Comparison of ENCODE assay signal across 27 cellular contexts in the genomic region with DNA sequence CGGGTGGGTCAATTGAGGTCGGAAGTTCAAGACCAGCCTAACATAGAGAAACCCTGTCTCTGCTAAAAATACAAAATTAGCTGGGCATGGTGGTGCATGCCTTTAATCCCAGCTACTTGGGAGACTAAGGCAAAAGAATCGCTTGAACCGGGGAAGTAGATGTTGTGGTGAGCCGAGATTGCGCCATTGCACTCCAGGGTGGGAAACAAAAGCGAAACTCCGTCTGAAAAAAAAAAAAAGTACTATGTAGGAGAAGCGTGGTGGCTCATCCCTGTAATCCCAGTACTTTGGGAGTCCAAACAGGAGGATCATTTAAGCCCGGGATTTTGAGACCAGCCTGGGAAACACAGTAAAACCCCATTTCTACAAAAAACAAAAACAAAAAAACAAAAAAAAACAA. TPM values are rescaled to one million over a fixed set of nuclear protein-coding genes. Genes with fewer than 3 reads are reported as not detected.
DNase-seq lines count a peak whose midpoint lies in the region; ATAC-seq and TF ChIP-seq lines count a peak whose summit lies in the region.
"Had no signal": no experiment of that assay in that cellular context is flagged by ENCODE, and none has a peak within 500 bp of the region (broad histone marks: within the 10 kb centered on the region; RNA-seq: fewer than 3 reads in every experiment).

No MANE protein-coding gene starts in this region.

- peak overlapping the region in 1 of 2 experiments; percentile 74; a peak in 2 of 4 replicates for H3K27ac ChIP-seq in SK-N-SH (ENCODE audit: low read depth in 2 of 2, low read length in 1 of 2)
- H3K27ac ChIP-seq: SJCRH30 had no signal

- TF ChIP-seq CTCF in SK-N-SH (IDR thresholded peaks at IDR 0.05): no peak
- TF ChIP-seq CTCF in fibroblast of mammary gland (conservative IDR thresholded peaks at IDR 0.05; ENCODE audit: control insufficient read depth, insufficient read depth, low read depth, low read length): no peak

- no peaks in the 10 kb centered on the region for H4K20me1 ChIP-seq in SK-N-SH (ENCODE audit: insufficient read depth)

- CTCF ChIA-PET in SK-N-SH (lab: Yijun Ruan, JAX): no interaction called here

- no peak for TF ChIP-seq RAD21 in SK-N-SH (IDR thresholded peaks at IDR 0.05; ENCODE audit: low read length)

- H3K4me3 ChIP-seq in SK-N-SH (ENCODE audit: low read depth in 2 of 2, low read length in 1 of 2) (no peak overlapping the region), fibroblast of mammary gland (ENCODE audit: control insufficient read depth, low read depth, low read length) (no peak overlapping the region)
- H3K4me3 ChIP-seq: SJCRH30 had no signal

- no peak overlapping the region for H2AFZ ChIP-seq in SK-N-SH (ENCODE audit: low read depth)

- POLR2A ChIA-PET in SK-N-SH (lab: Yijun Ruan, JAX): no interaction called here

- H3K9me3 ChIP-seq in SK-N-SH: no peaks in the 10 kb centered on the region
- H3K9me3 ChIP-seq: SJCRH30 had no signal

- no peak for ATAC-seq in SK-N-SH treated with all-trans-retinoic acid at 6 μM for 48 hours
- ATAC-seq in GM19455 (IDR thresholded peaks at IDR 0.05; ENCODE audit: unreplicated experiment): no peak
- no peak for ATAC-seq in HG02981 (IDR thresholded peaks at IDR 0.05; ENCODE audit: unreplicated experiment)
- no peak for ATAC-seq in HG03520 (IDR thresholded peaks at IDR 0.05; ENCODE audit: unreplicated experiment)
- ATAC-seq: activated CD8-positive, alpha-beta memory T cell treated with anti-CD3 and anti-CD28 coated beads, Interleukin-2, amount 10 ng/mL, durations not matched to agents 7 days and 5 days; naive thymus-derived CD4-positive, alpha-beta T cell had no signal

- TF ChIP-seq EP300 in SK-N-SH (IDR thresholded peaks at IDR 0.05; ENCODE audit: borderline replicate concordance in 1 of 2, low read depth in 1 of 2, low read length in 1 of 2): no peak

- peaks cover 3 to 4% of the 10 kb centered on the region in 2 experiments; a peak in 2 of 4 replicates for H3K4me1 ChIP-seq in SK-N-SH (ENCODE audit: control insufficient read depth in 1 of 2, insufficient read depth in 2 of 2, low read depth in 1 of 2, low read length in 1 of 2)
- H3K4me1 ChIP-seq: SJCRH30 had no signal

- no peaks in the 10 kb centered on the region for H3K9me2 ChIP-seq in SK-N-SH

- H3F3A ChIP-seq in SK-N-SH (replicated peaks; ENCODE audit: insufficient read depth): peaks cover 3% of the 10 kb centered on the region

- no peak for DNase-seq in SK-N-SH
- peak; percentile 85 for DNase-seq in RPMI7951 (ENCODE audit: low read depth)
- peak; percentile 6 for DNase-seq in fibroblast of mammary gland (ENCODE audit: low read depth)
- no peak for DNase-seq in NCI-H1048 (lab: John Stamatoyannopoulos, UW)
- DNase-seq: 8988T; activated CD4-positive, CD25-positive, alpha-beta regulatory T cell treated with anti-CD3 and anti-CD28 coated beads, Interleukin-2, amount 50 U/mL, for 72 hours; activated CD8-positive, alpha-beta memory T cell treated with anti-CD3 and anti-CD28 coated beads, Interleukin-2, amount 10 ng/mL, durations not matched to agents 7 days and 5 days; activated effector memory CD4-positive, alpha-beta T cell treated with Interleukin-2 at 50 U/mL for 16 hours; central memory CD4-positive, alpha-beta T cell; effector CD8-positive, alpha-beta T cell; hippocampal formation; MM.1S; naive thymus-derived CD4-positive, alpha-beta T cell; NCI-H2029 treated with DMSO at 0.1 percent for 48 hours; NCI-H446 treated with DMSO at 0.1 percent for 48 hours; NK-92 treated with Interleukin-12 subunit alpha and Interleukin-12 subunit beta, amount 100 ng/mL, for 24 hours; posterior cingulate gyrus; SJCRH30; small intestine; stimulated activated CD4-positive, alpha-beta T cell treated with anti-CD3 and anti-CD28 coated beads, Interleukin-4, amount 100 ng/mL, for 4 hours; T-helper 9 cell had no signal

- H3K4me2 ChIP-seq in SK-N-SH: peak overlapping the region; percentile 23; the same call in 1 of the 2 replicates

- no peaks in the 10 kb centered on the region for H3K27me3 ChIP-seq in SK-N-SH (ENCODE audit: insufficient read depth)
- H3K27me3 ChIP-seq: SJCRH30 had no signal

- H3K36me3 ChIP-seq in SK-N-SH (replicated peaks in 1 of 2; ENCODE audit: control insufficient read depth in 1 of 2, insufficient read depth in 2 of 2, low read length in 1 of 2): no peaks in the 10 kb centered on the region
- H3K36me3 ChIP-seq: SJCRH30 had no signal

- no peak overlapping the region for H3K9ac ChIP-seq in SK-N-SH

- 71% methylated on average over 10 of the region's 10 CpGs for WGBS in SK-N-SH (ENCODE audit: low lambda C conversion rate)

- H3K79me2 ChIP-seq in SK-N-SH (ENCODE audit: insufficient read depth): no peaks in the 10 kb centered on the region

TF ChIP-seq in SK-N-SH, 30 proteins besides CTCF, POLR2A, EP300 and RAD21 (continues in another document):
- TF ChIP-seq RFX5 (IDR thresholded peaks at IDR 0.05; ENCODE audit: low read length) (no peak), NFIC (IDR thresholded peaks at IDR 0.05; ENCODE audit: borderline replicate concordance) (no peak), SIN3A (IDR thresholded peaks at IDR 0.05; ENCODE audit: borderline replicate concordance, low read depth, low read length) (no peak), JUND (IDR thresholded peaks at IDR 0.05) (no peak), ELF1 (IDR thresholded peaks at IDR 0.05) (no peak), TCF12 (IDR thresholded peaks at IDR 0.05) (no peak), YY1 (IDR thresholded peaks at IDR 0.05; ENCODE audit: low read depth) (no peak)
- TF ChIP-seq, protein P1, sequence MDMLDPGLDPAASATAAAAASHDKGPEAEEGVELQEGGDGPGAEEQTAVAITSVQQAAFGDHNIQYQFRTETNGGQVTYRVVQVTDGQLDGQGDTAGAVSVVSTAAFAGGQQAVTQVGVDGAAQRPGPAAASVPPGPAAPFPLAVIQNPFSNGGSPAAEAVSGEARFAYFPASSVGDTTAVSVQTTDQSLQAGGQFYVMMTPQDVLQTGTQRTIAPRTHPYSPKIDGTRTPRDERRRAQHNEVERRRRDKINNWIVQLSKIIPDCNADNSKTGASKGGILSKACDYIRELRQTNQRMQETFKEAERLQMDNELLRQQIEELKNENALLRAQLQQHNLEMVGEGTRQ (IDR thresholded peaks at IDR 0.05; ENCODE audit: borderline replicate concordance, low read depth, low read length): no peak
- TF ChIP-seq, protein P2, sequence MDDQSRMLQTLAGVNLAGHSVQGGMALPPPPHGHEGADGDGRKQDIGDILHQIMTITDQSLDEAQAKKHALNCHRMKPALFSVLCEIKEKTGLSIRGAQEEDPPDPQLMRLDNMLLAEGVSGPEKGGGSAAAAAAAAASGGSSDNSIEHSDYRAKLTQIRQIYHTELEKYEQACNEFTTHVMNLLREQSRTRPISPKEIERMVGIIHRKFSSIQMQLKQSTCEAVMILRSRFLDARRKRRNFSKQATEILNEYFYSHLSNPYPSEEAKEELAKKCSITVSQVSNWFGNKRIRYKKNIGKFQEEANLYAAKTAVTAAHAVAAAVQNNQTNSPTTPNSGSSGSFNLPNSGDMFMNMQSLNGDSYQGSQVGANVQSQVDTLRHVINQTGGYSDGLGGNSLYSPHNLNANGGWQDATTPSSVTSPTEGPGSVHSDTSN (IDR thresholded peaks at IDR 0.05): no peak

TF ChIP-seq in SK-N-SH treated with all-trans-retinoic acid at 6 μM for 48 hours, 23 proteins besides CTCF, POLR2A, EP300 and RAD21:
- TF ChIP-seq, protein P3, sequence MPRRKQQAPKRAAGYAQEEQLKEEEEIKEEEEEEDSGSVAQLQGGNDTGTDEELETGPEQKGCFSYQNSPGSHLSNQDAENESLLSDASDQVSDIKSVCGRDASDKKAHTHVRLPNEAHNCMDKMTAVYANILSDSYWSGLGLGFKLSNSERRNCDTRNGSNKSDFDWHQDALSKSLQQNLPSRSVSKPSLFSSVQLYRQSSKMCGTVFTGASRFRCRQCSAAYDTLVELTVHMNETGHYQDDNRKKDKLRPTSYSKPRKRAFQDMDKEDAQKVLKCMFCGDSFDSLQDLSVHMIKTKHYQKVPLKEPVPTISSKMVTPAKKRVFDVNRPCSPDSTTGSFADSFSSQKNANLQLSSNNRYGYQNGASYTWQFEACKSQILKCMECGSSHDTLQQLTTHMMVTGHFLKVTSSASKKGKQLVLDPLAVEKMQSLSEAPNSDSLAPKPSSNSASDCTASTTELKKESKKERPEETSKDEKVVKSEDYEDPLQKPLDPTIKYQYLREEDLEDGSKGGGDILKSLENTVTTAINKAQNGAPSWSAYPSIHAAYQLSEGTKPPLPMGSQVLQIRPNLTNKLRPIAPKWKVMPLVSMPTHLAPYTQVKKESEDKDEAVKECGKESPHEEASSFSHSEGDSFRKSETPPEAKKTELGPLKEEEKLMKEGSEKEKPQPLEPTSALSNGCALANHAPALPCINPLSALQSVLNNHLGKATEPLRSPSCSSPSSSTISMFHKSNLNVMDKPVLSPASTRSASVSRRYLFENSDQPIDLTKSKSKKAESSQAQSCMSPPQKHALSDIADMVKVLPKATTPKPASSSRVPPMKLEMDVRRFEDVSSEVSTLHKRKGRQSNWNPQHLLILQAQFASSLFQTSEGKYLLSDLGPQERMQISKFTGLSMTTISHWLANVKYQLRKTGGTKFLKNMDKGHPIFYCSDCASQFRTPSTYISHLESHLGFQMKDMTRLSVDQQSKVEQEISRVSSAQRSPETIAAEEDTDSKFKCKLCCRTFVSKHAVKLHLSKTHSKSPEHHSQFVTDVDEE (CRISPR knock-in tag; IDR thresholded peaks at IDR 0.05): no peak

RNA-seq across cellular contexts. Expression of gene ERVV-1, which starts 22.7 kb away (rescaled TPM):
- not detected in 2 replicates for polyA plus RNA-seq in SK-N-SH (2012; rRNA removed)
- polyA plus RNA-seq in SK-N-SH (2012; cell fraction: cytosol; rRNA removed): not detected in 2 replicates
- not detected in 2 replicates for polyA plus RNA-seq in SK-N-SH (2012; cell fraction: nucleus; rRNA removed)
- total RNA-seq in RPMI7951 (2014; rRNA removed; shearing (Covaris generic)): not detected in 2 replicates
- total RNA-seq: activated CD8-positive, alpha-beta memory T cell treated with anti-CD3 and anti-CD28 coated beads, Interleukin-2, amount 10 ng/mL, durations not matched to agents 7 days and 5 days; kidney epithelial cell; naive thymus-derived CD4-positive, alpha-beta T cell; SJCRH30 had no signal
- polyA plus RNA-seq: naive thymus-derived CD4-positive, alpha-beta T cell; small intestine had no signal

RNA-seq across cellular contexts. Expression of gene ZNF816, which starts 28.3 kb away (rescaled TPM):
- 1.8 and 2.5 TPM in 2 replicates for polyA plus RNA-seq in SK-N-SH (2012; rRNA removed)
- polyA plus RNA-seq in SK-N-SH (2012; cell fraction: cytosol; rRNA removed): 2.9 and 3.2 TPM in 2 replicates
- polyA plus RNA-seq in SK-N-SH (2012; cell fraction: nucleus; rRNA removed): 1.7 and 3.1 TPM in 2 replicates
- total RNA-seq in RPMI7951 (2014; rRNA removed; shearing (Covaris generic)): 11.4 and 16.4 TPM in 2 replicates

RNA-seq across cellular contexts. Expression of gene ERVV-2, which starts 53.5 kb away (rescaled TPM):
- polyA plus RNA-seq in SK-N-SH (2012; rRNA removed): not detected in 2 replicates
- polyA plus RNA-seq in SK-N-SH (2012; cell fraction: cytosol; rRNA removed): not detected in 2 replicates
- not detected in 2 replicates for polyA plus RNA-seq in SK-N-SH (2012; cell fraction: nucleus; rRNA removed)
- total RNA-seq in RPMI7951 (2014; rRNA removed; shearing (Covaris generic)): not detected in 2 replicates
- total RNA-seq: activated CD8-positive, alpha-beta memory T cell treated with anti-CD3 and anti-CD28 coated beads, Interleukin-2, amount 10 ng/mL, durations not matched to agents 7 days and 5 days; kidney epithelial cell; naive thymus-derived CD4-positive, alpha-beta T cell; SJCRH30 had no signal
- polyA plus RNA-seq: adipose tissue; naive thymus-derived CD4-positive, alpha-beta T cell; small intestine had no signal

Comparison
In these comparisons a context has a peak if more than half of its experiments do, and no peak if none do; other contexts are left out.
1. DNase-seq: peak in RPMI7951 (single experiment) and fibroblast of mammary gland (single experiment); none in SK-N-SH (single experiment) and NCI-H1048 (single experiment).